ENCODE assay signal across 1 cellular context in genomic region chr4:158861281-158861680, GRCh38.
TF ChIP-seq lines count a peak whose summit lies in the region.

No MANE protein-coding gene starts in this region.

TF ChIP-seq in HepG2, 621 proteins besides CTCF, POLR2A, EP300 and RAD21 (continued from another document):
- TF ChIP-seq JARID2 (CRISPR knock-in tag; IDR thresholded peaks at IDR 0.05; ENCODE audit: insufficient replicate concordance) = no peak
- no peak for TF ChIP-seq ZBTB43 (CRISPR knock-in tag; conservative IDR thresholded peaks at IDR 0.05)
- TF ChIP-seq ZSCAN29 (CRISPR knock-in tag; conservative IDR thresholded peaks at IDR 0.05) = no peak
- no peak for TF ChIP-seq ZFP36 (IDR thresholded peaks at IDR 0.05; ENCODE audit: borderline replicate concordance, low read depth, low read length, partially characterized antibody)
